In genomic region chr13:33642374-33643065, GRCh38 we compare ENCODE assay signal across 12 cellular contexts.
DNase-seq lines count a peak whose midpoint lies in the region; ATAC-seq, FAIRE-seq and TF ChIP-seq lines count a peak whose summit lies in the region.
"Had no signal": no experiment of that assay in that cellular context is flagged by ENCODE, and none has a peak within 500 bp of the region (broad histone marks: within the 10 kb centered on the region; RNA-seq: fewer than 3 reads in every experiment).

No MANE protein-coding gene starts in this region.

- no peak overlapping the region for H3K9ac ChIP-seq in HUES64 (ENCODE audit: low read depth, low read length)
- no peak overlapping the region for H3K9ac ChIP-seq in colonic mucosa (ENCODE audit: low read depth in 2 of 2, low read length in 2 of 2)
- peak overlapping the region; percentile 76 for H3K9ac ChIP-seq in HepG2 (ENCODE audit: insufficient read depth, low read depth, low read length)

- H3K27me3 ChIP-seq in HUES64 (ENCODE audit: insufficient read depth, low read length): no peaks in the 10 kb centered on the region
- H3K27me3 ChIP-seq in colonic mucosa: no peaks in the 10 kb centered on the region
- no peaks in the 10 kb centered on the region for H3K27me3 ChIP-seq in HepG2 (ENCODE audit: control insufficient read depth in 1 of 2, insufficient read depth in 2 of 2, low read length in 2 of 2)
- no peaks in the 10 kb centered on the region for H3K27me3 ChIP-seq in thoracic aorta (replicated peaks; ENCODE audit: insufficient read depth)
- no peaks in the 10 kb centered on the region for H3K27me3 ChIP-seq in CD8-positive, alpha-beta memory T cell (ENCODE audit: insufficient read depth, low read length, poor library complexity, severe bottlenecking)

- H3K36me3 ChIP-seq in HUES64 (ENCODE audit: insufficient read depth, low read length): no peaks in the 10 kb centered on the region
- no peaks in the 10 kb centered on the region for H3K36me3 ChIP-seq in colonic mucosa
- no peaks in the 10 kb centered on the region for H3K36me3 ChIP-seq in HepG2 (replicated peaks in 1 of 2; ENCODE audit: control insufficient read depth in 1 of 2, insufficient read depth in 2 of 2, low read length in 2 of 2)
- H3K36me3 ChIP-seq in thoracic aorta: no peaks in the 10 kb centered on the region
- H3K36me3 ChIP-seq in CD8-positive, alpha-beta memory T cell (ENCODE audit: insufficient read depth, low read length): no peaks in the 10 kb centered on the region

- POLR2A ChIA-PET in HepG2 (lab: Yijun Ruan, JAX): interaction anchor here (0.8 to 8.0 kb wide), 24 partner anchors 8 to 1214 kb away, joined by 3 to 127 read pairs (median 6); partner anchors contain the start of gene N4BP2L1
- POLR2A ChIA-PET in CD8-positive, alpha-beta memory T cell (lab: Charles Lee): no interaction called here

- CTCF ChIA-PET in HepG2 (lab: Yijun Ruan, JAX; ENCODE audit: low intra/inter-chr PET ratio, low total read pairs): no interaction called here
- CTCF ChIA-PET in CD8-positive, alpha-beta memory T cell (lab: Charles Lee): no interaction called here

- FAIRE-seq in HepG2 (lab: Jason Lieb, UNC): peak; percentile 98

- H3K27ac ChIP-seq in HUES64 (ENCODE audit: low read depth, low read length) (peak overlapping the region; percentile 32), colonic mucosa (peak overlapping the region; percentile 13), HepG2 (ENCODE audit: extremely low read length, insufficient read depth, low read length) (peak overlapping the region; percentile 97), thoracic aorta (peak overlapping the region; percentile 17 to 58)
- H3K27ac ChIP-seq in CD8-positive, alpha-beta memory T cell (ENCODE audit: low read depth, low read length): no peak overlapping the region

- WGBS in HUES64: 72% methylated on average over 7 of the region's 7 CpGs
- WGBS in HepG2 (ENCODE audit: low lambda C conversion rate): 1% methylated on average over 7 of the region's 7 CpGs

- H3K4me1 Mint-ChIP-seq in CD8-positive, alpha-beta memory T cell: peaks cover 0 to 4% (median 4%) of the 10 kb centered on the region in 3 donors
- H3K4me1 Mint-ChIP-seq: central memory CD8-positive, alpha-beta T cell had no signal

- no peaks in the 10 kb centered on the region for H4K20me1 ChIP-seq in HepG2 (ENCODE audit: insufficient read depth, low read length)

- H3K4me2 ChIP-seq in HepG2 (ENCODE audit: low read depth, low read length): peak overlapping the region; percentile 70

- TF ChIP-seq EP300 in HepG2 (IDR thresholded peaks at IDR 0.05; ENCODE audit: low read depth in 2 of 2, low read length in 2 of 2): peak; percentile 94 to 98
- TF ChIP-seq EP300 in HepG2 (CRISPR knock-in tag; IDR thresholded peaks at IDR 0.05; ENCODE audit: borderline replicate concordance): peak; percentile 85

- peak in 1 of 2 experiments; percentile 57; a peak in 2 of 4 replicates for TF ChIP-seq POLR2A in HepG2 (IDR thresholded peaks at IDR 0.05; ENCODE audit: insufficient read depth in 1 of 2, low read depth in 2 of 2, low read length in 2 of 2)

- TF ChIP-seq CTCF in colonic mucosa (IDR thresholded peaks at IDR 0.05) (no peak), HepG2 (CRISPR knock-in tag; IDR thresholded peaks at IDR 0.05) (no peak), thoracic aorta (IDR thresholded peaks at IDR 0.05) (no peak)

- H3K4me3 ChIP-seq in HUES64 (ENCODE audit: low read length): no peak overlapping the region
- H3K4me3 ChIP-seq in colonic mucosa: no peak overlapping the region
- H3K4me3 ChIP-seq in HepG2 (replicated peaks in 1 of 3; ENCODE audit: insufficient read depth in 1 of 3, low read depth in 2 of 3, low read length in 3 of 3): peak overlapping the region in 2 of 3 experiments; percentile 27 to 45; a peak in 3 of 6 replicates
- no peak overlapping the region for H3K4me3 ChIP-seq in thoracic aorta
- no peak overlapping the region for H3K4me3 ChIP-seq in CD8-positive, alpha-beta memory T cell (ENCODE audit: low read length)

- TF ChIP-seq RAD21 in HepG2 (CRISPR knock-in tag; IDR thresholded peaks at IDR 0.05): no peak

- no peak overlapping the region for H3K4me3 Mint-ChIP-seq in CD8-positive, alpha-beta memory T cell
- H3K4me3 Mint-ChIP-seq: central memory CD8-positive, alpha-beta T cell; naive thymus-derived CD8-positive, alpha-beta T cell had no signal

- no TSS peak for BruUV-seq in HepG2 (replicated peaks; lab: Mats Ljungman, UMichigan)

- no peaks in the 10 kb centered on the region for H3K9me3 Mint-ChIP-seq in CD8-positive, alpha-beta memory T cell
- H3K9me3 Mint-ChIP-seq: central memory CD8-positive, alpha-beta T cell; naive thymus-derived CD8-positive, alpha-beta T cell had no signal

- H3K9me3 ChIP-seq in HUES64 (ENCODE audit: insufficient read depth, low read depth, low read length) (no peaks in the 10 kb centered on the region), colonic mucosa (no peaks in the 10 kb centered on the region), HepG2 (ENCODE audit: low read length) (no peaks in the 10 kb centered on the region), thoracic aorta (no peaks in the 10 kb centered on the region)
- no peaks in the 10 kb centered on the region for H3K9me3 ChIP-seq in CD8-positive, alpha-beta memory T cell (ENCODE audit: low read length)

- no peaks in the 10 kb centered on the region for H3K27me3 Mint-ChIP-seq in CD8-positive, alpha-beta memory T cell
- H3K27me3 Mint-ChIP-seq: central memory CD8-positive, alpha-beta T cell had no signal

- peaks cover 0 to 1% (median 0%) of the 10 kb centered on the region in 3 donors for H3K36me3 Mint-ChIP-seq in CD8-positive, alpha-beta memory T cell
- H3K36me3 Mint-ChIP-seq: naive thymus-derived CD8-positive, alpha-beta T cell had no signal

- in situ Hi-C loops in HepG2 (cut with HindIII; ENCODE audit: extremely low pct_ligation_motif_present, low pct_unique_long_range_greater_than_20kb): loop anchor here (5.0 kb wide), 1 partner anchor 35 kb away; no protein-coding TSS in a partner anchor

- intact Hi-C loops in colonic mucosa (cut with DNase I): no loop called here
- intact Hi-C loops in HepG2 (cut with micrococcal nuclease; ENCODE audit: unreplicated experiment): loop anchor here (1.0 kb wide), 2 partner anchors 31 to 34 kb away; no protein-coding TSS in a partner anchor

- H3K79me2 ChIP-seq in HepG2 (ENCODE audit: insufficient read depth, low read length): peaks cover 10% of the 10 kb centered on the region

- H3K4me1 ChIP-seq in HUES64 (ENCODE audit: insufficient read depth, low read length): peaks cover 46% of the 10 kb centered on the region
- H3K4me1 ChIP-seq in colonic mucosa: no peaks in the 10 kb centered on the region
- H3K4me1 ChIP-seq in HepG2 (ENCODE audit: insufficient read depth, low read length): peaks cover 90% of the 10 kb centered on the region
- peaks cover 10 to 34% of the 10 kb centered on the region in 2 donors for H3K4me1 ChIP-seq in thoracic aorta (ENCODE audit: control insufficient read depth in 1 of 2, low read depth in 2 of 2)
- no peaks in the 10 kb centered on the region for H3K4me1 ChIP-seq in CD8-positive, alpha-beta memory T cell (ENCODE audit: insufficient read depth, low read length)

- DNase-seq in colonic mucosa (no peak), HepG2 (ENCODE audit: low spot score) (peak; percentile 99), thoracic aorta (ENCODE audit: low spot score) (no peak), NCI-H2227 treated with DMSO at 0.1 percent for 48 hours (lab: John Stamatoyannopoulos, UW) (no peak)
- DNase-seq in stimulated activated CD4-positive, alpha-beta T cell treated with anti-CD3 and anti-CD28 coated beads, Interleukin-4, amount 100 ng/mL, for 1 hour: no peak
- DNase-seq in CD8-positive, alpha-beta memory T cell: no peak
- DNase-seq: activated CD4-positive, alpha-beta T cell treated with anti-CD3 and anti-CD28 coated beads for 48 hours; naive thymus-derived CD8-positive, alpha-beta T cell; stimulated activated CD8-positive, alpha-beta memory T cell treated with anti-CD3 and anti-CD28 coated beads, Interleukin-4, amount 100 ng/mL, for 48 hours had no signal

- no peak overlapping the region for H2AFZ ChIP-seq in HepG2 (ENCODE audit: low read length)

- ATAC-seq in HepG2 (peak; percentile 97), thoracic aorta (ENCODE audit: insufficient number of reproducible peaks, low FRiP score, low read depth) (peak; percentile 43), HG02973 (IDR thresholded peaks at IDR 0.05; ENCODE audit: unreplicated experiment) (no peak)
- ATAC-seq: naive thymus-derived CD8-positive, alpha-beta T cell had no signal

- no peak overlapping the region for H3K27ac Mint-ChIP-seq in CD8-positive, alpha-beta memory T cell

TF ChIP-seq in HepG2, 621 proteins besides CTCF, POLR2A, EP300 and RAD21 (continues in another document):
- TF ChIP-seq ZNF34 (CRISPR knock-in tag; IDR thresholded peaks at IDR 0.05; ENCODE audit: borderline replicate concordance) (no peak), ZNF234 (CRISPR knock-in tag; conservative IDR thresholded peaks at IDR 0.05) (no peak), DRAP1 (CRISPR knock-in tag; IDR thresholded peaks at IDR 0.05) (peak; percentile 52), TP53 (CRISPR knock-in tag; conservative IDR thresholded peaks at IDR 0.05) (no peak), CAMTA2 (CRISPR knock-in tag; IDR thresholded peaks at IDR 0.05; ENCODE audit: borderline replicate concordance) (no peak), ZNF460 (CRISPR knock-in tag; IDR thresholded peaks at IDR 0.05; ENCODE audit: borderline replicate concordance) (no peak; the same call in 1 of the 2 replicates), ZNF230 (CRISPR knock-in tag; IDR thresholded peaks at IDR 0.05) (no peak; the same call in none of the 2 replicates), ZNF496 (CRISPR knock-in tag; IDR thresholded peaks at IDR 0.05; ENCODE audit: insufficient replicate concordance) (no peak), ZNF746 (CRISPR knock-in tag; IDR thresholded peaks at IDR 0.05) (peak; percentile 68), HDAC6 (IDR thresholded peaks at IDR 0.05; ENCODE audit: low read depth, low read length) (no peak), KAT2B (IDR thresholded peaks at IDR 0.05; ENCODE audit: borderline replicate concordance, low read depth, low read length) (no peak), PPARG (CRISPR knock-in tag; conservative IDR thresholded peaks at IDR 0.05) (peak; percentile 88; the same call in 1 of the 2 replicates), GATAD1 (CRISPR knock-in tag; IDR thresholded peaks at IDR 0.05) (peak; percentile 56), ZNF543 (CRISPR knock-in tag; IDR thresholded peaks at IDR 0.05) (peak; percentile 57; the same call in 1 of the 2 replicates), MEF2D (CRISPR knock-in tag; IDR thresholded peaks at IDR 0.05) (peak; percentile 86), PCBP1 (IDR thresholded peaks at IDR 0.05; ENCODE audit: borderline replicate concordance, low read depth, low read length) (no peak)
- TF ChIP-seq, protein P1, sequence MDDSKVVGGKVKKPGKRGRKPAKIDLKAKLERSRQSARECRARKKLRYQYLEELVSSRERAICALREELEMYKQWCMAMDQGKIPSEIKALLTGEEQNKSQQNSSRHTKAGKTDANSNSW (CRISPR knock-in tag; IDR thresholded peaks at IDR 0.05; ENCODE audit: borderline replicate concordance): no peak

Comparison
In these comparisons a context has a peak if more than half of its experiments do, and no peak if none do; other contexts are left out.
1. H3K4me3 ChIP-seq: peak in HepG2 (2 of 3); none in HUES64 (single experiment), colonic mucosa (single experiment), thoracic aorta (single experiment) and CD8-positive, alpha-beta memory T cell (single experiment).